In genomic region chr19:46990998-46991676, GRCh38 we compare ENCODE assay signal across 9 cellular contexts. TPM values are rescaled to one million over a fixed set of nuclear protein-coding genes. Genes with fewer than 3 reads are reported as not detected.
A peak's percentile ranks its signal among the peaks of the same experiment; 100 is the strongest.
DNase-seq lines count a peak whose midpoint lies in the region; ATAC-seq and TF ChIP-seq lines count a peak whose summit lies in the region.
"Had no signal": no experiment of that assay in that cellular context is flagged by ENCODE, and none has a peak within 500 bp of the region (broad histone marks: within the 10 kb centered on the region; RNA-seq: fewer than 3 reads in every experiment).

No MANE protein-coding gene starts in this region.

- H3K27ac ChIP-seq in SK-N-SH (ENCODE audit: low read depth in 2 of 2, low read length in 1 of 2), result peak overlapping the region; percentile 32 to 34; a peak in 2 of 4 replicates
- no peak overlapping the region for H3K27ac ChIP-seq in trophoblast cell (ENCODE audit: low read depth, low read length)

- H3K4me2 ChIP-seq in SK-N-SH, result no peak overlapping the region
- H3K4me2 ChIP-seq in trophoblast cell (ENCODE audit: low read length), result no peak overlapping the region

- H3K9me2 ChIP-seq in SK-N-SH, result no peaks in the 10 kb centered on the region

- no peak overlapping the region for H2BK5ac ChIP-seq in trophoblast cell (ENCODE audit: low read depth, low read length, poor library complexity)

- H3K18ac ChIP-seq in trophoblast cell (ENCODE audit: low read length), result no peak overlapping the region

- H3K36me3 ChIP-seq in SK-N-SH (replicated peaks in 1 of 2; ENCODE audit: control insufficient read depth in 1 of 2, insufficient read depth in 2 of 2, low read length in 1 of 2) (peaks cover 24 to 62% of the 10 kb centered on the region in 2 experiments), trophoblast cell (ENCODE audit: control insufficient read depth in 1 of 2, insufficient read depth in 2 of 2, low read length in 2 of 2) (peaks cover 44 to 63% of the 10 kb centered on the region in 2 experiments)

- no peak overlapping the region for H3K4me3 Mint-ChIP-seq in activated naive CD8-positive, alpha-beta T cell treated with anti-CD3 and anti-CD28 coated beads for 36 hours
- peak overlapping the region; percentile 55 for H3K4me3 Mint-ChIP-seq in type B pancreatic cell
- H3K4me3 Mint-ChIP-seq: dendritic cell treated with granulocyte-macrophage colony-stimulating factor and Interleukin-4, amounts not matched to agents 40 ng/mL and 50 ng/mL, for 4 days had no signal

- no peak overlapping the region for H3K27ac Mint-ChIP-seq in activated naive CD8-positive, alpha-beta T cell treated with anti-CD3 and anti-CD28 coated beads for 36 hours
- peak overlapping the region; percentile 65 for H3K27ac Mint-ChIP-seq in type B pancreatic cell
- H3K27ac Mint-ChIP-seq: dendritic cell treated with granulocyte-macrophage colony-stimulating factor and Interleukin-4, amounts not matched to agents 40 ng/mL and 50 ng/mL, for 4 days had no signal

- no peaks in the 10 kb centered on the region for H4K20me1 ChIP-seq in SK-N-SH (ENCODE audit: insufficient read depth)

- 44% methylated on average over 17 of the region's 19 CpGs for WGBS in SK-N-SH (ENCODE audit: low lambda C conversion rate)
- no CpG with 5 or more reads among the region's 19 CpGs for WGBS in trophoblast cell (ENCODE audit: extremely low coverage, insufficient coverage, insufficient read length)

- peak; percentile 96 for TF ChIP-seq RAD21 in SK-N-SH (IDR thresholded peaks at IDR 0.05; ENCODE audit: low read length)

- H3K9me3 Mint-ChIP-seq in activated naive CD8-positive, alpha-beta T cell treated with anti-CD3 and anti-CD28 coated beads for 36 hours, result no peaks in the 10 kb centered on the region
- no peaks in the 10 kb centered on the region for H3K9me3 Mint-ChIP-seq in type B pancreatic cell
- H3K9me3 Mint-ChIP-seq: dendritic cell treated with granulocyte-macrophage colony-stimulating factor and Interleukin-4, amounts not matched to agents 40 ng/mL and 50 ng/mL, for 4 days had no signal

- H3K36me3 Mint-ChIP-seq in activated naive CD8-positive, alpha-beta T cell treated with anti-CD3 and anti-CD28 coated beads for 36 hours, result peaks cover 3% of the 10 kb centered on the region
- H3K36me3 Mint-ChIP-seq in type B pancreatic cell, result no peaks in the 10 kb centered on the region

- H4K91ac ChIP-seq in trophoblast cell (ENCODE audit: low read depth, low read length), result peak overlapping the region; percentile 9

- CTCF ChIA-PET in SK-N-SH (lab: Yijun Ruan, JAX), result interaction anchor here (0.5 to 9.1 kb wide), 58 partner anchors 11 to 462 kb away, joined by 3 to 126 read pairs (median 4); partner anchors contain the start of genes AP2S1 and SAE1

- H3K9ac ChIP-seq in SK-N-SH, result no peak overlapping the region
- no peak overlapping the region for H3K9ac ChIP-seq in trophoblast cell (ENCODE audit: low read length)

- H3K9me3 ChIP-seq in SK-N-SH (no peaks in the 10 kb centered on the region), trophoblast cell (ENCODE audit: insufficient read depth, low read depth, low read length) (peaks cover 5% of the 10 kb centered on the region)

- H3K27me3 Mint-ChIP-seq in activated naive CD8-positive, alpha-beta T cell treated with anti-CD3 and anti-CD28 coated beads for 36 hours, result no peaks in the 10 kb centered on the region
- no peaks in the 10 kb centered on the region for H3K27me3 Mint-ChIP-seq in type B pancreatic cell
- H3K27me3 Mint-ChIP-seq: dendritic cell treated with granulocyte-macrophage colony-stimulating factor and Interleukin-4, amounts not matched to agents 40 ng/mL and 50 ng/mL, for 4 days had no signal

- no peak overlapping the region for H2AK5ac ChIP-seq in trophoblast cell (ENCODE audit: low read length)

- TF ChIP-seq CTCF in SK-N-SH (IDR thresholded peaks at IDR 0.05) (peak; percentile 89), type B pancreatic cell (conservative IDR thresholded peaks at IDR 0.05) (peak; percentile 92)

- no peak; a peak in 1 of 4 replicates for TF ChIP-seq EP300 in SK-N-SH (IDR thresholded peaks at IDR 0.05; ENCODE audit: borderline replicate concordance in 1 of 2, low read depth in 1 of 2, low read length in 1 of 2)

- peak overlapping the region; percentile 6 for H2BK12ac ChIP-seq in trophoblast cell (ENCODE audit: low read length)

- intact Hi-C loops in Right ventricle myocardium inferior (cut with DNase I), result loop anchor here (1.0 to 5.0 kb wide), 4 partner anchors 64 to 234 kb away; no protein-coding TSS in a partner anchor

- peak; percentile 56 for DNase-seq in DMS153 (lab: John Stamatoyannopoulos, UW)
- peak; percentile 78 for DNase-seq in M059J (ENCODE audit: low read depth)
- peak; percentile 85 for DNase-seq in SK-N-SH
- DNase-seq in activated naive CD8-positive, alpha-beta T cell treated with anti-CD3 and anti-CD28 coated beads for 36 hours, result peak; percentile 58
- DNase-seq in Right ventricle myocardium inferior (ENCODE audit: missing footprints), result peak; percentile 83
- DNase-seq in trophoblast cell, result peak; percentile 52 to 80
- DNase-seq in type B pancreatic cell (ENCODE audit: extremely low spot score, unreplicated experiment), result peak; percentile 81

- no peak overlapping the region for H3K4ac ChIP-seq in trophoblast cell (ENCODE audit: low read depth, low read length)

- H3K79me2 ChIP-seq in SK-N-SH (ENCODE audit: insufficient read depth), result peaks cover 27% of the 10 kb centered on the region
- H3K79me2 ChIP-seq in trophoblast cell (ENCODE audit: control insufficient read depth, insufficient read depth, low read length, poor library complexity), result no peaks in the 10 kb centered on the region

- H3K4me1 ChIP-seq in SK-N-SH (ENCODE audit: control insufficient read depth in 1 of 2, insufficient read depth in 2 of 2, low read depth in 1 of 2, low read length in 1 of 2) (peaks cover 6 to 8% of the 10 kb centered on the region in 2 experiments; a peak in 3 of 4 replicates), trophoblast cell (ENCODE audit: control insufficient read depth in 1 of 2, insufficient read depth in 2 of 2, low read length in 2 of 2) (peaks cover 0 to 3% of the 10 kb centered on the region in 2 experiments)

- H3K4me3 ChIP-seq in SK-N-SH (ENCODE audit: low read depth in 2 of 2, low read length in 1 of 2), result no peak overlapping the region; a peak in 1 of 4 replicates
- no peak overlapping the region for H3K4me3 ChIP-seq in trophoblast cell (ENCODE audit: low read depth, low read length)

- no peak overlapping the region for H3K14ac ChIP-seq in trophoblast cell (ENCODE audit: low read length)

- ATAC-seq in Right ventricle myocardium inferior (peak; percentile 83), HG02798 (IDR thresholded peaks at IDR 0.05; ENCODE audit: poor library complexity, unreplicated experiment) (no peak)

- no peaks in the 10 kb centered on the region for H3K27me3 ChIP-seq in SK-N-SH (ENCODE audit: insufficient read depth)
- H3K27me3 ChIP-seq in trophoblast cell (ENCODE audit: insufficient read depth, low read length), result no peaks in the 10 kb centered on the region

- peaks cover 5% of the 10 kb centered on the region for H3F3A ChIP-seq in SK-N-SH (replicated peaks; ENCODE audit: insufficient read depth)

- no peak overlapping the region for H2BK120ac ChIP-seq in trophoblast cell (ENCODE audit: insufficient read depth, low read length, poor library complexity)

- no peak overlapping the region for H2AFZ ChIP-seq in SK-N-SH (ENCODE audit: low read depth)
- H2AFZ ChIP-seq in trophoblast cell (ENCODE audit: insufficient read depth, low read length, poor library complexity), result no peak overlapping the region

- H3K4me1 Mint-ChIP-seq in activated naive CD8-positive, alpha-beta T cell treated with anti-CD3 and anti-CD28 coated beads for 36 hours, result peaks cover 4% of the 10 kb centered on the region
- peaks cover 21% of the 10 kb centered on the region for H3K4me1 Mint-ChIP-seq in type B pancreatic cell (ENCODE audit: unreplicated experiment)

- H4K8ac ChIP-seq in trophoblast cell (ENCODE audit: low read depth, low read length), result no peak overlapping the region

- H3K23ac ChIP-seq in trophoblast cell (ENCODE audit: low read length), result no peak overlapping the region

- no peaks in the 10 kb centered on the region for H3K79me1 ChIP-seq in trophoblast cell (ENCODE audit: low read length)

- POLR2A ChIA-PET in SK-N-SH (lab: Yijun Ruan, JAX), result interaction anchor here (1.4 kb wide), 1 partner anchor 135 kb away, joined by 3 read pairs; no protein-coding TSS in a partner anchor

- H4K12ac ChIP-seq in trophoblast cell (ENCODE audit: low read depth, low read length), result no peak overlapping the region

TF ChIP-seq in SK-N-SH, 30 proteins besides CTCF, POLR2A, EP300 and RAD21 (continues in another document):
- 0 out of 2 replicates have a peak, but pooled peaks have one; percentile 34 for TF ChIP-seq SIN3A (IDR thresholded peaks at IDR 0.05; ENCODE audit: borderline replicate concordance, low read depth, low read length)
- TF ChIP-seq SMC3 (IDR thresholded peaks at IDR 0.05; ENCODE audit: low read depth, low read length), result peak; percentile 95
- no peak for TF ChIP-seq FOXJ3 (CRISPR knock-in tag; IDR thresholded peaks at IDR 0.05)
- TF ChIP-seq, protein P1, sequence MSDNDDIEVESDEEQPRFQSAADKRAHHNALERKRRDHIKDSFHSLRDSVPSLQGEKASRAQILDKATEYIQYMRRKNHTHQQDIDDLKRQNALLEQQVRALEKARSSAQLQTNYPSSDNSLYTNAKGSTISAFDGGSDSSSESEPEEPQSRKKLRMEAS (IDR thresholded peaks at IDR 0.05; ENCODE audit: low read depth), result peak; percentile 42; the same call in 1 of the 2 replicates
- TF ChIP-seq CHD2 (IDR thresholded peaks at IDR 0.05; ENCODE audit: low read length, partially characterized antibody), result peak; percentile 14
- 0 out of 2 replicates have a peak, but pooled peaks have one; percentile 41 for TF ChIP-seq RFX5 (IDR thresholded peaks at IDR 0.05; ENCODE audit: low read length)

RNA-seq across cellular contexts. Expression of gene NPAS1, which starts 28.5 kb away (rescaled TPM):
- 0.37 and 0.39 TPM in 2 replicates for total RNA-seq in M059J (2014; rRNA removed; shearing (Covaris generic))
- polyA plus RNA-seq in SK-N-SH (2012; rRNA removed), result 1.0 and 1.1 TPM in 2 replicates
- polyA plus RNA-seq in SK-N-SH (2012; cell fraction: cytosol; rRNA removed), result 0.62 and 1.00 TPM in 2 replicates
- polyA plus RNA-seq in SK-N-SH (2012; cell fraction: nucleus; rRNA removed), result 2.6 and 3.8 TPM in 2 replicates
- total RNA-seq in activated naive CD8-positive, alpha-beta T cell treated with anti-CD3 and anti-CD28 coated beads for 36 hours, result under 1 TPM; 0.52 to 0.91 TPM
- total RNA-seq in Right ventricle myocardium inferior (not detected), type B pancreatic cell (ENCODE audit: low replicate concordance) (3.6 and 6.6 TPM in 2 replicates)
- polyA plus RNA-seq in trophoblast cell (2013), result 0.43 and 0.53 TPM in 2 replicates

RNA-seq across cellular contexts. Expression of gene TMEM160, which starts 57.3 kb away (rescaled TPM):
- total RNA-seq in M059J (2014; rRNA removed; shearing (Covaris generic)), result 57.2 and 64.7 TPM in 2 replicates
- 33.0 and 40.1 TPM in 2 replicates for polyA plus RNA-seq in SK-N-SH (2012; rRNA removed)
- polyA plus RNA-seq in SK-N-SH (2012; cell fraction: cytosol; rRNA removed), result 16.8 and 26.2 TPM in 2 replicates
- 13.8 and 35.6 TPM in 2 replicates for polyA plus RNA-seq in SK-N-SH (2012; cell fraction: nucleus; rRNA removed)
- total RNA-seq in activated naive CD8-positive, alpha-beta T cell treated with anti-CD3 and anti-CD28 coated beads for 36 hours, result 10 to 100 TPM; 48.9 to 49.2 TPM
- 27.7 TPM for total RNA-seq in Right ventricle myocardium inferior
- 32.3 and 35.7 TPM in 2 replicates for polyA plus RNA-seq in trophoblast cell (2013)
- total RNA-seq in type B pancreatic cell (ENCODE audit: low replicate concordance), result 28.4 and 37.3 TPM in 2 replicates
